9 cellular contexts compared by ENCODE assay signal in genomic region chr16:70746040-70746707, GRCh38. TPM values are rescaled to one million over a fixed set of nuclear protein-coding genes. Genes with fewer than 3 reads are reported as not detected.
DNase-seq lines count a peak whose midpoint lies in the region; ATAC-seq, FAIRE-seq and TF ChIP-seq lines count a peak whose summit lies in the region.
"Had no signal": no experiment of that assay in that cellular context is flagged by ENCODE, and none has a peak within 500 bp of the region (broad histone marks: within the 10 kb centered on the region; RNA-seq: fewer than 3 reads in every experiment).

No MANE protein-coding gene starts in this region.

- H3K9me3 ChIP-seq in DND-41 (ENCODE audit: insufficient read depth, low read length, severe bottlenecking) (no peaks in the 10 kb centered on the region), mucosa of descending colon (no peaks in the 10 kb centered on the region)
- H3K9me3 ChIP-seq: neutrophil had no signal

- peaks cover 13% of the 10 kb centered on the region for H3K36me3 Mint-ChIP-seq in glutamatergic neuron (ENCODE audit: unreplicated experiment)

- no peak for ATAC-seq in DND-41 (ENCODE audit: insufficient read depth, low read depth)
- ATAC-seq in mucosa of descending colon: peak; percentile 41
- ATAC-seq in GM19452 (IDR thresholded peaks at IDR 0.05; ENCODE audit: unreplicated experiment): no peak

- no peak for FAIRE-seq in D721Med (lab: Jason Lieb, UNC)

- H4K20me1 ChIP-seq in DND-41 (ENCODE audit: insufficient read depth, low read length): peaks cover 7% of the 10 kb centered on the region

- intact Hi-C loops in mucosa of descending colon (cut with DNase I, micrococcal nuclease): no loop called here

- H3K27me3 ChIP-seq in DND-41 (ENCODE audit: insufficient read depth, low read length, poor library complexity): no peaks in the 10 kb centered on the region
- H3K27me3 ChIP-seq: neutrophil had no signal

- H3K27ac ChIP-seq in DND-41 (ENCODE audit: low read length) (peak overlapping the region; percentile 18; the same call in 1 of the 2 replicates), caudate nucleus (ENCODE audit: low read depth, low read length) (peak overlapping the region; percentile 64)
- H3K27ac ChIP-seq: neutrophil had no signal

- no peaks in the 10 kb centered on the region for H3K9me3 Mint-ChIP-seq in glutamatergic neuron (ENCODE audit: unreplicated experiment)

- H3K79me2 ChIP-seq in DND-41 (ENCODE audit: insufficient read depth, low read length): no peaks in the 10 kb centered on the region

- no peaks in the 10 kb centered on the region for H3K4me1 ChIP-seq in DND-41 (ENCODE audit: insufficient read depth, low read length)
- peaks cover 45% of the 10 kb centered on the region for H3K4me1 ChIP-seq in mucosa of descending colon (ENCODE audit: low read depth)

- H3K27me3 Mint-ChIP-seq in glutamatergic neuron (ENCODE audit: unreplicated experiment): peaks cover 15% of the 10 kb centered on the region

- no peak overlapping the region for H3K4me2 ChIP-seq in DND-41 (ENCODE audit: insufficient read depth, low read length)

- TF ChIP-seq CTCF in DND-41 (IDR thresholded peaks at IDR 0.05; ENCODE audit: borderline replicate concordance, extremely low read depth, low read length, poor library complexity, severe bottlenecking): no peak
- TF ChIP-seq CTCF in mucosa of descending colon (IDR thresholded peaks at IDR 0.05): no peak
- no peak for TF ChIP-seq CTCF in glutamatergic neuron (IDR thresholded peaks at IDR 0.05; ENCODE audit: partially characterized antibody, unreplicated experiment)
- no peak for TF ChIP-seq CTCF in D721Med (IDR thresholded peaks at IDR 0.05; ENCODE audit: insufficient read depth, missing control alignments)

- no peak overlapping the region for H3K4me3 Mint-ChIP-seq in glutamatergic neuron (ENCODE audit: unreplicated experiment)

- H3K4me3 ChIP-seq in DND-41 (ENCODE audit: low read depth in 1 of 2, low read length in 2 of 2) (no peak overlapping the region), mucosa of descending colon (no peak overlapping the region)

- peaks cover 22% of the 10 kb centered on the region for H3K4me1 Mint-ChIP-seq in glutamatergic neuron (ENCODE audit: low read depth, unreplicated experiment)

- no peak for DNase-seq in DND-41
- DNase-seq in NCI-H460 (ENCODE audit: extremely low read depth, low read depth): peak; percentile 19
- DNase-seq in caudate nucleus (lab: John Stamatoyannopoulos, UW): peak in 32 of 61 donors; percentile 7 to 83 (median 38)
- peak; percentile 57 to 79 (median 62) for DNase-seq in mucosa of descending colon
- DNase-seq in glutamatergic neuron: no peak
- no peak for DNase-seq in globus pallidus (ENCODE audit: low spot score)
- no peak for DNase-seq in D721Med (ENCODE audit: insufficient read length, low spot score)

- H3K36me3 ChIP-seq in DND-41 (ENCODE audit: insufficient read depth, low read length): peaks cover 48% of the 10 kb centered on the region
- no peaks in the 10 kb centered on the region for H3K36me3 ChIP-seq in mucosa of descending colon (ENCODE audit: low read depth)

- H2AFZ ChIP-seq in DND-41 (ENCODE audit: low read depth, low read length): no peak overlapping the region

- H3K9ac ChIP-seq in DND-41 (ENCODE audit: low read depth, low read length): no peak overlapping the region

- H3K27ac Mint-ChIP-seq in glutamatergic neuron (ENCODE audit: unreplicated experiment): no peak overlapping the region

RNA-seq across cellular contexts. Expression of gene VAC14, which starts 54.8 kb away (rescaled TPM):
- 29.8 and 35.2 TPM in 2 replicates for total RNA-seq in NCI-H460 (2014; rRNA removed; shearing (Covaris generic))
- polyA plus RNA-seq in NCI-H460 (2014; cell fraction: nucleus; rRNA removed): 32.2 and 42.6 TPM in 2 replicates
- total RNA-seq in mucosa of descending colon (10 to 100 TPM; 32.3 to 35.1 (median 32.8) TPM), glutamatergic neuron (ENCODE audit: unreplicated experiment) (50.2 TPM)

Comparison
In these comparisons a context has a peak if more than half of its experiments do, and no peak if none do; other contexts are left out.
1. DNase-seq: peak in NCI-H460 (single experiment), caudate nucleus (32 of 61) and mucosa of descending colon (3 of 3); none in DND-41 (single experiment), glutamatergic neuron (single experiment), globus pallidus (single experiment) and D721Med (single experiment).